Comparison of ENCODE assay signal across 1 cellular context in the genomic region with DNA sequence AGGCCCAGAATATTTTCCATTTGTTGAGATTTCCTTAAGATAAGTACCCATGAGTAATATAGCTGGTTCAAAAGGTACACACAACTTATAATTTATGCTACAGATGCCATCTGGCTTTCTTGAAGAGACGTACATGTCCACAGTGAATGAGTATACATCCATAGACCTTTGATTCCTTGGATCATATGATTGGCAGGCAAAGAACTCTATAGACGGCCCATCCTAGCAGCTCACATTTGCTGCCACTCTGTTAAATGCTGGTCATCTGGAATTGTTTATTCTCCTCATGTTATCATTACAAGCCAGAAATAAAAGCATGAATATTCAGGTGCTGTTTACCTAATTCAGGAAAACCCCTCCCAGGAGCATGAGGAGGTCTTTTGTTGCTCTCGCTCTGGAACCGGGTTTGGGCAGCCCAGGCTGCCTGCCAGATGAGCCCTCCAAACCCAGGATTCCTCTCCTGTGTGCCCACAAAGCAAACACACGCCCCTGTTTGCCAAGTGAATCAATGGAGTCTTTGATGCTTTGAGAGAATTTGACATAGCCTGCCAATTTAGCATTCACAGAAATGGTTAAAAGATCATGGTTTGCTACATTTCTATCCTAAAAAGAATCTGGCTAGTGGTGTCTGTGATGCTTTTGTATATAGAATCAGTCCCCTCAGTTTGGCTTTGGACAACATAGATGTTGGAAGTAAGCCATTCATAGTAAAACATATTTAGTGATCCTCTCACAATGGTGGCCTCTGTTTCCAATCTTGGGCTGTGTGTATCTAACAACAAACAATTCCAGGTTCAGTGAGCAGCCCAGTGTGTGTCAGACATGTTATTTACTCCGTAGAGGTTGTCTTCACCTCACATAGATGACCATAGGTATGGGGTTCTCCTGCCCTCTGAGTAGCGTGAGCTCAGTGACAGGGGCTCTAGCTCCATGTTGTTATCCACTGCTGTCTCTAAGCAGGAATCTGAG.
A peak's percentile ranks its signal among the peaks of the same experiment; 100 is the strongest.
TF ChIP-seq lines count a peak whose summit lies in the region.

No MANE protein-coding gene starts in this region.

TF ChIP-seq in HepG2, 621 proteins besides CTCF, POLR2A, EP300 and RAD21:
- TF ChIP-seq MTA3 (CRISPR knock-in tag; IDR thresholded peaks at IDR 0.05), result no peak
- peak; percentile 42; the same call in 1 of the 2 replicates for TF ChIP-seq HIC2 (CRISPR knock-in tag; IDR thresholded peaks at IDR 0.05; ENCODE audit: low read depth)
- no peak for TF ChIP-seq FOXA1 (IDR thresholded peaks at IDR 0.05)
- TF ChIP-seq FOXA1 (CRISPR knock-in tag; IDR thresholded peaks at IDR 0.05), result no peak
- TF ChIP-seq XRCC5 (optimal IDR thresholded peaks at IDR 0.05; ENCODE audit: low read length), result peak; percentile 51
- no peak for TF ChIP-seq ZC3H4 (CRISPR knock-in tag; IDR thresholded peaks at IDR 0.05; ENCODE audit: borderline replicate concordance)
- TF ChIP-seq TFE3 (CRISPR knock-in tag; IDR thresholded peaks at IDR 0.05), result no peak
- TF ChIP-seq FOSL2 (CRISPR knock-in tag; IDR thresholded peaks at IDR 0.05), result peak; percentile 19; the same call in 1 of the 2 replicates
- no peak for TF ChIP-seq HDAC2 (CRISPR knock-in tag; IDR thresholded peaks at IDR 0.05)
- no peak for TF ChIP-seq SP140L (CRISPR knock-in tag; IDR thresholded peaks at IDR 0.05; ENCODE audit: borderline replicate concordance)
- no peak for TF ChIP-seq ZNF724P (CRISPR knock-in tag; IDR thresholded peaks at IDR 0.05; ENCODE audit: borderline replicate concordance)
- peak; percentile 91 for TF ChIP-seq RBM22 (optimal IDR thresholded peaks at IDR 0.05; ENCODE audit: low read length)
- TF ChIP-seq ZFP82 (CRISPR knock-in tag; IDR thresholded peaks at IDR 0.05; ENCODE audit: borderline replicate concordance), result no peak
- peak; percentile 92 for TF ChIP-seq HNRNPL (IDR thresholded peaks at IDR 0.05; ENCODE audit: low read depth, low read length)
- TF ChIP-seq CCAR2 (optimal IDR thresholded peaks at IDR 0.05; ENCODE audit: low read depth, low read length), result peak; percentile 17
- TF ChIP-seq, protein P1, sequence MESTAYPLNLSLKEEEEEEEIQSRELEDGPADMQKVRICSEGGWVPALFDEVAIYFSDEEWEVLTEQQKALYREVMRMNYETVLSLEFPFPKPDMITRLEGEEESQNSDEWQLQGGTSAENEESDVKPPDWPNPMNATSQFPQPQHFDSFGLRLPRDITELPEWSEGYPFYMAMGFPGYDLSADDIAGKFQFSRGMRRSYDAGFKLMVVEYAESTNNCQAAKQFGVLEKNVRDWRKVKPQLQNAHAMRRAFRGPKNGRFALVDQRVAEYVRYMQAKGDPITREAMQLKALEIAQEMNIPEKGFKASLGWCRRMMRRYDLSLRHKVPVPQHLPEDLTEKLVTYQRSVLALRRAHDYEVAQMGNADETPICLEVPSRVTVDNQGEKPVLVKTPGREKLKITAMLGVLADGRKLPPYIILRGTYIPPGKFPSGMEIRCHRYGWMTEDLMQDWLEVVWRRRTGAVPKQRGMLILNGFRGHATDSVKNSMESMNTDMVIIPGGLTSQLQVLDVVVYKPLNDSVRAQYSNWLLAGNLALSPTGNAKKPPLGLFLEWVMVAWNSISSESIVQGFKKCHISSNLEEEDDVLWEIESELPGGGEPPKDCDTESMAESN (CRISPR knock-in tag; conservative IDR thresholded peaks at IDR 0.05), result no peak
- TF ChIP-seq GATA4 (IDR thresholded peaks at IDR 0.05; ENCODE audit: borderline replicate concordance, low read depth), result no peak
